In the genomic region with DNA sequence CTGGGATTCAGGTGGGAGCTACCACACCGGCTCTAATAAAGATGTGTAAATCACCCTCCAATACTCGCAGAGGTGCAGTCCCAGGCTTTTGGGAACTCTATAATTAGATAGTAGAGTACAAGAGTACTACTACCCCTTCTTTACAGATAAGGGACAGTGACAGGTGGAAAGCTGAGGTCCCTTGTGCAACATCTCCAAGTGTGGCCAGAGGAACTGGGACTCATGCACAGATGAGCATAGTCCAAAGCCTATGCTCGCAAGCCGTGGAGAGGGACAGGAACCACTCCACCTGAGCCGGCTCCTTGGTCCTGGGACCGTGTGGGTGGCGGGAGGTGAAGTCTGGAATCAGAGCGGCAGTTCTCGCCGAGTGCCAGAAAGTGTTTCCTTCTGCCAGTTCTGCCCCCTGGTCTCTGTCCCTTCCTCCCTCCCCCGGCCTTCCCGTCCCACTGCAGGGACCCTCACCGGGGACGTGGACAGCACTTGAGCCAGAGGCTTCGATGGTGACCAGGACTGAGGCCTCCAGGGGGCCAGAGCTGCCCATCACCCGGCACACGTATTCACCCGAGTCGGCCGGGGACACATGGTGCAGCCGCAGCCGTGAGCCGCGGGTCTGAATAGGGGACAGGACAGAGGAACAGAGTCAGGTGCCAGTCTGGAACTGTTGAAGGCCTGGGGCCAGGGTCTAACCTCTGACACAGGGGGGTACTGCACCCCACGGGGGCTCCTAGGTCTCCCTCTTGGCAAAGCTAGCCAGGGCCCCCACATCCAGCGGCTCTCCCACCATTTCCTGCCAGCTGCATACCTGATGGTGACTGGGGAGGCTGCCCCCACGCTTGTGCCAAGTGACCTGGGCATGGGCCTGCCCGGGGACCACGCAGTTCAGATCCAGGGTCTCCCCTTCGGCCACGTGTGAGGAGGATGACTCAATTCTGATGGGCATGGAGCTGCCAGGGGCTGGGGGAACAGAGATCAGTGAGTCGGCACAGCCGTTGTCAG, we compare ENCODE assay signal across 34 cellular contexts. TPM values are rescaled to one million over a fixed set of nuclear protein-coding genes. Genes with fewer than 3 reads are reported as not detected.
"Had no signal": no experiment of that assay in that cellular context is flagged by ENCODE, and none has a peak within 500 bp of the region (broad histone marks: within the 10 kb centered on the region; RNA-seq: fewer than 3 reads in every experiment).

No MANE protein-coding gene starts in this region.

- H3K27ac ChIP-seq: brain microvascular endothelial cell, colonic mucosa, epithelial cell of prostate, esophagus squamous epithelium had no signal

- H3K9me3 ChIP-seq: colonic mucosa, esophagus squamous epithelium had no signal

- H3K27me3 ChIP-seq: brain microvascular endothelial cell, colonic mucosa, esophagus squamous epithelium had no signal

- DNase-seq: activated CD4-positive, alpha-beta memory T cell treated with anti-CD3 and anti-CD28 coated beads, Interleukin-2, amount 10 ng/mL, durations not matched to agents 7 days and 5 days; activated CD4-positive, alpha-beta T cell treated with anti-CD3 and anti-CD28 coated beads for 1 hour; activated CD4-positive, alpha-beta T cell treated with anti-CD3 and anti-CD28 coated beads for 4 hours; activated CD4-positive, alpha-beta T cell treated with anti-CD3 and anti-CD28 coated beads, Interleukin-2, amount 10 ng/mL, durations not matched to agents 7 days and 5 days; activated CD4-positive, alpha-beta T cell treated with anti-CD3 and anti-CD28 coated beads, Interleukin-2, amount 50 U/mL, for 4 hours; activated CD4-positive, CD25-positive, alpha-beta regulatory T cell; activated CD8-positive, alpha-beta memory T cell treated with anti-CD3 and anti-CD28 coated beads, Interleukin-2, amount 50 U/mL, for 48 hours; activated effector memory CD4-positive, alpha-beta T cell treated with Interleukin-2 at 50 U/mL for 16 hours; activated gamma-delta T cell treated with Interleukin-2 at 50 U/mL for 16 hours; activated naive CD4-positive, alpha-beta T cell treated with anti-CD3 and anti-CD28 coated beads, Interleukin-2, amount 50 U/mL, for 16 hours; activated naive CD4-positive, alpha-beta T cell treated with Interleukin-2 at 50 U/mL for 16 hours; activated T-cell treated with anti-CD3 and anti-CD28 coated beads for 4 hours; activated T-cell treated with anti-CD3 and anti-CD28 coated beads, Interleukin-2, amount 50 U/mL, for 24 hours; activated T-cell treated with anti-CD3 and anti-CD28 coated beads, Interleukin-2, amount 50 U/mL, for 72 hours; amniotic stem cell; anterior cingulate cortex; brain microvascular endothelial cell; caudate nucleus; colonic mucosa; effector CD8-positive, alpha-beta T cell; esophagus squamous epithelium; foreskin melanocyte; head of caudate nucleus; T-helper 2 cell had no signal

- FAIRE-seq: astrocyte, bronchial epithelial cell, endometrium, endothelial cell of umbilical vein had no signal

- H3K4me1 ChIP-seq: colonic mucosa had no signal

- H3K4me3 ChIP-seq: colonic mucosa, esophagus squamous epithelium had no signal

- ATAC-seq: activated T-cell treated with anti-CD3 and anti-CD28 coated beads, Interleukin-2, amount 50 U/mL, for 72 hours; activated T-helper 17 cell treated with anti-CD3 and anti-CD28 coated beads, Interleukin-2, amount 50 U/mL, for 72 hours had no signal

RNA-seq across cellular contexts. Expression of gene LDLRAD2, which starts 33.9 kb away (rescaled TPM):
- total RNA-seq: activated CD4-positive, alpha-beta memory T cell treated with anti-CD3 and anti-CD28 coated beads, Interleukin-2, amount 10 ng/mL, durations not matched to agents 7 days and 5 days; activated CD4-positive, alpha-beta T cell treated with anti-CD3 and anti-CD28 coated beads, Interleukin-2, amount 10 ng/mL, durations not matched to agents 7 days and 5 days; activated T-helper 17 cell treated with anti-CD3 and anti-CD28 coated beads, Interleukin-2, amount 50 U/mL, for 72 hours; bronchial epithelial cell; dermis microvascular lymphatic vessel endothelial cell; esophagus squamous epithelium; fibroblast of lung; fibroblast of villous mesenchyme; T-helper 1 cell treated with Interleukin-12 subunit alpha and Interleukin-12 subunit beta and Interleukin-4 antibody, amounts not matched to agents 30 ng/mL and 1 ng/mL, for 36 hours had no signal
- polyA plus RNA-seq: endothelial cell of umbilical vein, fibroblast of lung had no signal
